Comparison of ENCODE assay signal across 2 cellular contexts in genomic region chr10:52314007-52314821, GRCh38.
TF ChIP-seq lines count a peak whose summit lies in the region.

Gene DKK1, plus strand, starts transcription at chr10:52314281. Its CDS starts 154 bp downstream, at chr10:52314435.

TF ChIP-seq in SK-N-SH, 30 proteins besides CTCF, POLR2A, EP300 and RAD21:
- TF ChIP-seq GABPA (IDR thresholded peaks at IDR 0.05; ENCODE audit: low read depth) (no peak), ZBTB33 (IDR thresholded peaks at IDR 0.05; ENCODE audit: borderline replicate concordance, low read depth) (peak; percentile 45; the same call in 1 of the 2 replicates), FOSL2 (IDR thresholded peaks at IDR 0.05; ENCODE audit: borderline replicate concordance, low read depth) (peak; percentile 1; the same call in 1 of the 2 replicates), MXI1 (IDR thresholded peaks at IDR 0.05; ENCODE audit: low read depth, low read length) (no peak; the same call in none of the 2 replicates), SIN3A (IDR thresholded peaks at IDR 0.05; ENCODE audit: borderline replicate concordance, low read depth, low read length) (peak; percentile 84; the same call in 1 of the 2 replicates), FOXM1 (IDR thresholded peaks at IDR 0.05; ENCODE audit: low read depth) (no peak), JUND (IDR thresholded peaks at IDR 0.05) (peak; percentile 9; the same call in 1 of the 2 replicates), NRF1 (IDR thresholded peaks at IDR 0.05; ENCODE audit: low read depth, low read length) (no peak), PBX3 (IDR thresholded peaks at IDR 0.05) (peak; percentile 29; the same call in 1 of the 2 replicates), MAX (IDR thresholded peaks at IDR 0.05; ENCODE audit: low read depth) (peak; percentile 16; the same call in 1 of the 2 replicates), ELF1 (IDR thresholded peaks at IDR 0.05) (no peak), RCOR1 (IDR thresholded peaks at IDR 0.05; ENCODE audit: low read length) (no peak; the same call in 1 of the 2 replicates), MEF2A (IDR thresholded peaks at IDR 0.05; ENCODE audit: borderline replicate concordance, low read depth) (no peak), SMC3 (IDR thresholded peaks at IDR 0.05; ENCODE audit: low read depth, low read length) (peak; percentile 48), TEAD4 (IDR thresholded peaks at IDR 0.05; ENCODE audit: borderline replicate concordance, insufficient read depth) (peak; percentile 23; the same call in 1 of the 2 replicates), YY1 (IDR thresholded peaks at IDR 0.05; ENCODE audit: low read depth) (peak; percentile 81; the same call in 1 of the 2 replicates), RFX5 (IDR thresholded peaks at IDR 0.05; ENCODE audit: low read length) (no peak; the same call in 1 of the 2 replicates), RXRA (IDR thresholded peaks at IDR 0.05; ENCODE audit: borderline replicate concordance, low read depth) (peak; percentile 69; the same call in 1 of the 2 replicates), CHD2 (IDR thresholded peaks at IDR 0.05; ENCODE audit: low read length, partially characterized antibody) (no peak), FOXJ3 (CRISPR knock-in tag; IDR thresholded peaks at IDR 0.05) (no peak; the same call in 1 of the 2 replicates), TAF1 (IDR thresholded peaks at IDR 0.05; ENCODE audit: borderline replicate concordance, low read depth, low read length) (peak; percentile 88), TCF12 (IDR thresholded peaks at IDR 0.05) (peak; percentile 41; the same call in 1 of the 2 replicates), POLR2AphosphoS5 (IDR thresholded peaks at IDR 0.05; ENCODE audit: low read depth, low read length) (peak; percentile 99)
- TF ChIP-seq, protein P1, sequence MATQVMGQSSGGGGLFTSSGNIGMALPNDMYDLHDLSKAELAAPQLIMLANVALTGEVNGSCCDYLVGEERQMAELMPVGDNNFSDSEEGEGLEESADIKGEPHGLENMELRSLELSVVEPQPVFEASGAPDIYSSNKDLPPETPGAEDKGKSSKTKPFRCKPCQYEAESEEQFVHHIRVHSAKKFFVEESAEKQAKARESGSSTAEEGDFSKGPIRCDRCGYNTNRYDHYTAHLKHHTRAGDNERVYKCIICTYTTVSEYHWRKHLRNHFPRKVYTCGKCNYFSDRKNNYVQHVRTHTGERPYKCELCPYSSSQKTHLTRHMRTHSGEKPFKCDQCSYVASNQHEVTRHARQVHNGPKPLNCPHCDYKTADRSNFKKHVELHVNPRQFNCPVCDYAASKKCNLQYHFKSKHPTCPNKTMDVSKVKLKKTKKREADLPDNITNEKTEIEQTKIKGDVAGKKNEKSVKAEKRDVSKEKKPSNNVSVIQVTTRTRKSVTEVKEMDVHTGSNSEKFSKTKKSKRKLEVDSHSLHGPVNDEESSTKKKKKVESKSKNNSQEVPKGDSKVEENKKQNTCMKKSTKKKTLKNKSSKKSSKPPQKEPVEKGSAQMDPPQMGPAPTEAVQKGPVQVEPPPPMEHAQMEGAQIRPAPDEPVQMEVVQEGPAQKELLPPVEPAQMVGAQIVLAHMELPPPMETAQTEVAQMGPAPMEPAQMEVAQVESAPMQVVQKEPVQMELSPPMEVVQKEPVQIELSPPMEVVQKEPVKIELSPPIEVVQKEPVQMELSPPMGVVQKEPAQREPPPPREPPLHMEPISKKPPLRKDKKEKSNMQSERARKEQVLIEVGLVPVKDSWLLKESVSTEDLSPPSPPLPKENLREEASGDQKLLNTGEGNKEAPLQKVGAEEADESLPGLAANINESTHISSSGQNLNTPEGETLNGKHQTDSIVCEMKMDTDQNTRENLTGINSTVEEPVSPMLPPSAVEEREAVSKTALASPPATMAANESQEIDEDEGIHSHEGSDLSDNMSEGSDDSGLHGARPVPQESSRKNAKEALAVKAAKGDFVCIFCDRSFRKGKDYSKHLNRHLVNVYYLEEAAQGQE (IDR thresholded peaks at IDR 0.05; ENCODE audit: low read depth, low read length): 0 out of 2 replicates have a peak, but pooled peaks have one; percentile 9
- TF ChIP-seq, protein P2, sequence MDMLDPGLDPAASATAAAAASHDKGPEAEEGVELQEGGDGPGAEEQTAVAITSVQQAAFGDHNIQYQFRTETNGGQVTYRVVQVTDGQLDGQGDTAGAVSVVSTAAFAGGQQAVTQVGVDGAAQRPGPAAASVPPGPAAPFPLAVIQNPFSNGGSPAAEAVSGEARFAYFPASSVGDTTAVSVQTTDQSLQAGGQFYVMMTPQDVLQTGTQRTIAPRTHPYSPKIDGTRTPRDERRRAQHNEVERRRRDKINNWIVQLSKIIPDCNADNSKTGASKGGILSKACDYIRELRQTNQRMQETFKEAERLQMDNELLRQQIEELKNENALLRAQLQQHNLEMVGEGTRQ (IDR thresholded peaks at IDR 0.05; ENCODE audit: borderline replicate concordance, low read depth, low read length): no peak
TF ChIP-seq in SK-N-SH: peak in this region for 14.

TF ChIP-seq in H1, 55 proteins besides CTCF, POLR2A, EP300 and RAD21 (continues in another document):
- TF ChIP-seq CEBPB (IDR thresholded peaks at IDR 0.05; ENCODE audit: low read depth, low read length) (no peak), KDM1A (IDR thresholded peaks at IDR 0.05; ENCODE audit: borderline replicate concordance, low read length) (peak; percentile 68; the same call in 1 of the 2 replicates), NRF1 (IDR thresholded peaks at IDR 0.05; ENCODE audit: low read depth, low read length) (no peak), TBP (IDR thresholded peaks at IDR 0.05; ENCODE audit: low read depth, low read length) (peak; percentile 81), SUZ12 (IDR thresholded peaks at IDR 0.05; ENCODE audit: low read length) (no peak; the same call in 1 of the 2 replicates), GTF2F1 (IDR thresholded peaks at IDR 0.05; ENCODE audit: borderline replicate concordance, low read depth, low read length) (no peak), SP2 (IDR thresholded peaks at IDR 0.05; ENCODE audit: low read length) (no peak), EGR1 (IDR thresholded peaks at IDR 0.05; ENCODE audit: borderline replicate concordance, low read depth, low read length) (no peak), KDM5A (IDR thresholded peaks at IDR 0.05; ENCODE audit: low read length) (no peak), MAX (IDR thresholded peaks at IDR 0.05) (no peak), RNF2 (IDR thresholded peaks at IDR 0.05; ENCODE audit: borderline replicate concordance, low read depth, low read length, missing control alignments, poor library complexity, severe bottlenecking) (no peak), BRCA1 (IDR thresholded peaks at IDR 0.05; ENCODE audit: low read depth, low read length) (no peak; the same call in 1 of the 2 replicates), BACH1 (IDR thresholded peaks at IDR 0.05; ENCODE audit: low read length) (no peak), POU5F1 (IDR thresholded peaks at IDR 0.05; ENCODE audit: low read depth, low read length) (no peak), SIX5 (IDR thresholded peaks at IDR 0.05; ENCODE audit: low read depth, low read length) (no peak), TAF7 (optimal IDR thresholded peaks at IDR 0.05; ENCODE audit: borderline replicate concordance, low read depth, low read length) (no peak), SP4 (IDR thresholded peaks at IDR 0.05; ENCODE audit: low read length) (no peak), MAFK (IDR thresholded peaks at IDR 0.05; ENCODE audit: low read depth, low read length) (no peak), TAF1 (IDR thresholded peaks at IDR 0.05; ENCODE audit: low read depth, low read length) (peak; percentile 61; the same call in 1 of the 2 replicates), JUN (IDR thresholded peaks at IDR 0.05; ENCODE audit: low read depth, low read length) (no peak), JUND (IDR thresholded peaks at IDR 0.05; ENCODE audit: low read length) (no peak), CREB1 (IDR thresholded peaks at IDR 0.05) (no peak), SIN3A (conservative IDR thresholded peaks at IDR 0.05 in 1 of 2, IDR thresholded peaks at IDR 0.05 in 1 of 2; ENCODE audit: low read depth in 1 of 2, low read length in 2 of 2) (peak; percentile 7 to 27; a peak in 1 of 4 replicates), HDAC6 (IDR thresholded peaks at IDR 0.05; ENCODE audit: low read depth, low read length) (no peak), BCL11A (IDR thresholded peaks at IDR 0.05; ENCODE audit: low read depth in 2 of 2, low read length in 2 of 2) (no peak), RFX5 (IDR thresholded peaks at IDR 0.05; ENCODE audit: borderline replicate concordance, low read depth, low read length) (no peak), ZNF274 (IDR thresholded peaks at IDR 0.05; ENCODE audit: borderline replicate concordance, extremely low read depth, low read length) (no peak), CBX8 (IDR thresholded peaks at IDR 0.05; ENCODE audit: borderline replicate concordance, low read depth, low read length) (no peak), CHD7 (IDR thresholded peaks at IDR 0.05; ENCODE audit: insufficient replicate concordance, low read length) (no peak), TCF12 (IDR thresholded peaks at IDR 0.05; ENCODE audit: low read depth, low read length) (no peak), CBX5 (IDR thresholded peaks at IDR 0.05; ENCODE audit: low read depth, low read length) (no peak), CHD2 (IDR thresholded peaks at IDR 0.05; ENCODE audit: low read length) (peak; percentile 57), CTBP2 (IDR thresholded peaks at IDR 0.05; ENCODE audit: borderline replicate concordance, insufficient read depth, insufficient read length, low read length) (peak; percentile 63), YY1 (IDR thresholded peaks at IDR 0.05; ENCODE audit: low read depth, low read length) (no peak), RXRA (IDR thresholded peaks at IDR 0.05; ENCODE audit: insufficient read depth, low read depth, low read length) (0 out of 2 replicates have a peak, but pooled peaks have one; percentile 52), EZH2 (IDR thresholded peaks at IDR 0.05; ENCODE audit: low read depth, low read length, severe bottlenecking) (peak; percentile 22), RBBP5 (IDR thresholded peaks at IDR 0.05; ENCODE audit: borderline replicate concordance, low read depth, low read length) (no peak), TEAD4 (IDR thresholded peaks at IDR 0.05; ENCODE audit: low read depth, low read length) (no peak)
- TF ChIP-seq, protein P3, sequence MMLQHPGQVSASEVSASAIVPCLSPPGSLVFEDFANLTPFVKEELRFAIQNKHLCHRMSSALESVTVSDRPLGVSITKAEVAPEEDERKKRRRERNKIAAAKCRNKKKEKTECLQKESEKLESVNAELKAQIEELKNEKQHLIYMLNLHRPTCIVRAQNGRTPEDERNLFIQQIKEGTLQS (IDR thresholded peaks at IDR 0.05; ENCODE audit: insufficient read depth, low read depth, low read length): no peak
